9 cellular contexts compared by ENCODE assay signal in the genomic region with DNA sequence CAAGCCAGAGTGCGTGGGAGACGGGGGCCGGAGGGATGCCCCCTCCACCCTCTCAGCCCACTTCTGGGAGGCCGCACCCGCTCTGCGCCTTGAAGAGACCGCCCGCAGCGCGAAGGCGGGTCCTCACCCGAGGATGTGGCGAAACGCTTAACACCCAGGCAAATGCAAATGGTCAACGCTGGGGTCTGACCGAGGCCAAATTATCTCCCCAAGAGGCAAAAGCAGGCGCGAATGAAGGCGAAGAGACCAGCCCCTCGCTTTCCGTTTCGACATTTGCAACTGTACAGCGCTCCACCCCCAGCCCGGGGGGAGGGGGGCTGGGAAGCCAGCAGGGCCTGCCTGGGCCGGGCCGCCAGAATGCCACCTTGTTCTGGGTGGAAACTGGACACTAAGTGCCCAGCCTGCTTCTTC.
DNase-seq lines count a peak whose midpoint lies in the region; ATAC-seq and TF ChIP-seq lines count a peak whose summit lies in the region.
"Had no signal": no experiment of that assay in that cellular context is flagged by ENCODE, and none has a peak within 500 bp of the region (broad histone marks: within the 10 kb centered on the region; RNA-seq: fewer than 3 reads in every experiment).

No MANE protein-coding gene starts in this region.

- POLR2A ChIA-PET in RWPE1 (lab: Yijun Ruan, JAX; ENCODE audit: low non-redundant PET) = no interaction called here

- intact Hi-C loops in heart left ventricle (cut with DNase I) = no loop called here
- intact Hi-C loops in Right ventricle myocardium superior (cut with DNase I) = no loop called here
- intact Hi-C loops in upper lobe of right lung (cut with DNase I) = no loop called here

- no peak for TF ChIP-seq POLR2A in heart left ventricle (IDR thresholded peaks at IDR 0.05)

- H3K27me3 ChIP-seq in heart left ventricle (peaks cover 10 to 79% (median 60%) of the 10 kb centered on the region in 9 donors), mononuclear cell (ENCODE audit: insufficient read depth, low read length) (peaks cover 58% of the 10 kb centered on the region), upper lobe of right lung (peaks cover 50% of the 10 kb centered on the region)

- ATAC-seq in heart left ventricle (no peak), Right ventricle myocardium superior (ENCODE audit: poor library complexity) (no peak), upper lobe of right lung (no peak)

- 0 to 25% (median 12%) methylated on average over 19 to 26 of the region's 26 CpGs for WGBS in heart left ventricle, 4 donors

- H3K4me3 ChIP-seq in heart left ventricle (peak overlapping the region; percentile 27 to 58 (median 48)), coronary artery (peak overlapping the region; percentile 72), mononuclear cell (ENCODE audit: low read length) (peak overlapping the region; percentile 12), upper lobe of right lung (peak overlapping the region; percentile 46)

- CTCF ChIA-PET in RWPE1 (lab: Yijun Ruan, JAX) = no interaction called here

- TF ChIP-seq CTCF in heart left ventricle (IDR thresholded peaks at IDR 0.05) (no peak), coronary artery (IDR thresholded peaks at IDR 0.05) (no peak), upper lobe of right lung (IDR thresholded peaks at IDR 0.05) (no peak), RWPE1 (conservative IDR thresholded peaks at IDR 0.05; ENCODE audit: low read depth) (no peak)

- H3K27ac ChIP-seq in heart left ventricle (no peak overlapping the region), coronary artery (no peak overlapping the region), upper lobe of right lung (no peak overlapping the region), RWPE1 (no peak overlapping the region)

- DNase-seq in heart left ventricle (no peak), Right ventricle myocardium superior (no peak), coronary artery (ENCODE audit: low spot score) (no peak), upper lobe of right lung (no peak), RWPE1 (ENCODE audit: low spot score) (no peak), MV-4-11 (lab: John Stamatoyannopoulos, UW) (no peak), NCI-H2227 (lab: John Stamatoyannopoulos, UW; ENCODE audit: unreplicated experiment) (no peak)
- DNase-seq: NCI-H526 treated with DMSO at 0.1 percent for 48 hours had no signal

- H3K4me1 ChIP-seq in heart left ventricle = peaks cover 0 to 15% (median 2%) of the 10 kb centered on the region in 12 donors
- H3K4me1 ChIP-seq in mononuclear cell (ENCODE audit: insufficient read depth, low read length) = peaks cover 17% of the 10 kb centered on the region
- peaks cover 5% of the 10 kb centered on the region for H3K4me1 ChIP-seq in upper lobe of right lung

- H3K36me3 ChIP-seq in heart left ventricle (no peaks in the 10 kb centered on the region), upper lobe of right lung (no peaks in the 10 kb centered on the region)

- no peaks in the 10 kb centered on the region for H3K9me3 ChIP-seq in heart left ventricle
- H3K9me3 ChIP-seq in mononuclear cell (ENCODE audit: low read depth, low read length) = no peaks in the 10 kb centered on the region
- H3K9me3 ChIP-seq in upper lobe of right lung = no peaks in the 10 kb centered on the region

Comparison
In these comparisons a context has a peak if more than half of its experiments do, and no peak if none do; other contexts are left out.
1. H3K4me3 ChIP-seq: peak in every context shown above with its lines; median percentile 72 in coronary artery; 48 in heart left ventricle; 46 in upper lobe of right lung; 12 in mononuclear cell.